In the genomic region with DNA sequence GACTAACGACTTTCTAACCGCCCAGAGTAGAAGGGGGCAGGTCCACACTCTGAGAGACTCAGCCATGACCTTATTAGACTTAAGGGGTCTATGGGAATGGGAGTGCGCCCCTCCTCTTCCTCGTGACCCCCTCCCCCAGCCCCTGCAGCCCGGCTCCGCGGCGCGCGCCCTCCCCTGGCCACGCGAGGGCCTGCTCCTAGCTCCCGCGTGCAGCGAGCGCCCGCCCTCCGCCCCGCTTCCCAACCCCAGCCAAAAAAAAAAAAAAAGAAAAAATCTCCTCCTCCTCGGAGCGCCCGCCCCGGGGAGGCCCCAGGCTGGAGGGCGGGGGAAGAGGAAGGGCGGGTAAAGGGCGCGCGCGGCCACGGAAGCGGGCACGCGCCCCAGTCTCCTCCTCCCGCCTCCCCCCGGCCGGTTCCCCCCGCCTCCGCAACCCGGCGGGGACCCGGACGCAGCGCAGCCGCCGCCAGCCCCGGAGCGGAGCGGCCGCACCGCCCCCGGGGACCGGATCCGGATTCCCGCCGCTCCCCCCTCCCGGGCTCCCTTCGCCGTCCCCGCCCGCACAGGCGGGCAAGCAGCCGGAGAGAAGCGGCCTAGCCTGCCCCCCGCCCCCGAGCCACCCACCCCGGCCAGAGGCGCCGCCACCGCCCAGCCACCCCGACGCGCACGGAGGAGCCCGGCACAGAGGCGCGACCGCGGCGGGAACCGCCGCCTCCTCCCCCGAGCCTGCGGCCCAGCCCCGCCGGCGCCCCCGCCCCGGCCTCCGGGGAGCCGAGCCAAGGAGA, we compare ENCODE assay signal across 8 cellular contexts. TPM values are rescaled to one million over a fixed set of nuclear protein-coding genes. Genes with fewer than 3 reads are reported as not detected.
A peak's percentile ranks its signal among the peaks of the same experiment; 100 is the strongest.
DNase-seq lines count a peak whose midpoint lies in the region; ATAC-seq and TF ChIP-seq lines count a peak whose summit lies in the region.

No MANE protein-coding gene starts in this region.

- intact Hi-C loops in transverse colon (cut with DNase I; ENCODE audit: low total_unique reads), result loop anchor here (2.0 kb wide), 1 partner anchor 106 kb away; a partner anchor contains a TSS

- peak; percentile 96 for DNase-seq in ELR (ENCODE audit: low read depth)
- DNase-seq in HEK293T (ENCODE audit: extremely low spot score), result peak; percentile 86
- DNase-seq in NCI-H1092 treated with DMSO at 0.1 percent for 48 hours (lab: John Stamatoyannopoulos, UW), result peak; percentile 92
- DNase-seq in SKM-1 treated with dmso at 0.1 percent for 144 hours (lab: John Stamatoyannopoulos, UW; ENCODE audit: unreplicated experiment), result peak; percentile 93
- peak; percentile 94 for DNase-seq in activated naive CD8-positive, alpha-beta T cell treated with anti-CD3 and anti-CD28 coated beads, Interleukin-2, amount 10 ng/mL, durations not matched to agents 7 days and 5 days
- DNase-seq in cardiac muscle cell (ENCODE audit: low read depth in 1 of 2, low spot score in 1 of 2), result peak; percentile 92 to 93
- DNase-seq in transverse colon, result peak; percentile 92

- peak overlapping the region; percentile 85 for H3K4me2 ChIP-seq in parathyroid adenoma (ENCODE audit: low read length)

- 0% methylated on average over 23 of the region's 90 CpGs; no CpG with 5 or more reads in 1 of the 2 donors for WGBS in transverse colon (ENCODE audit: low coverage in 1 of 2), 2 donors

- no peaks in the 10 kb centered on the region for H3K27me3 ChIP-seq in cardiac muscle cell
- H3K27me3 ChIP-seq in parathyroid adenoma (ENCODE audit: control insufficient read depth, insufficient read depth, low read length), result no peaks in the 10 kb centered on the region
- H3K27me3 ChIP-seq in transverse colon, result no peaks in the 10 kb centered on the region

- no peak overlapping the region for H2AFZ ChIP-seq in parathyroid adenoma

- H3K9me3 ChIP-seq in cardiac muscle cell (ENCODE audit: low read depth), result no peaks in the 10 kb centered on the region
- H3K9me3 ChIP-seq in parathyroid adenoma (ENCODE audit: control insufficient read depth, low read length), result no peaks in the 10 kb centered on the region
- no peaks in the 10 kb centered on the region for H3K9me3 ChIP-seq in transverse colon

- ATAC-seq in activated naive CD8-positive, alpha-beta T cell treated with anti-CD3 and anti-CD28 coated beads, Interleukin-2, amount 10 ng/mL, durations not matched to agents 7 days and 5 days (ENCODE audit: low read depth), result peak; percentile 46

- TF ChIP-seq CTCF in cardiac muscle cell (IDR thresholded peaks at IDR 0.05; ENCODE audit: low read depth, low read length) (peak; percentile 59), parathyroid adenoma (IDR thresholded peaks at IDR 0.05) (peak; percentile 67), transverse colon (IDR thresholded peaks at IDR 0.05) (peak; percentile 43 to 70 (median 62))

- peak overlapping the region; percentile 94 for H3K27ac Mint-ChIP-seq in activated naive CD8-positive, alpha-beta T cell treated with anti-CD3 and anti-CD28 coated beads, Interleukin-2, amount 10 ng/mL, durations not matched to agents 7 days and 5 days

- H3K4me1 ChIP-seq in cardiac muscle cell (ENCODE audit: low read depth), result peaks cover 16% of the 10 kb centered on the region
- peaks cover 21% of the 10 kb centered on the region for H3K4me1 ChIP-seq in parathyroid adenoma
- H3K4me1 ChIP-seq in transverse colon, result peaks cover 27 to 37% (median 31%) of the 10 kb centered on the region in 4 donors

- H3K4me3 ChIP-seq in cardiac muscle cell, result peak overlapping the region; percentile 100
- peak overlapping the region; percentile 65 for H3K4me3 ChIP-seq in parathyroid adenoma (ENCODE audit: low read depth, low read length)
- H3K4me3 ChIP-seq in transverse colon, result peak overlapping the region; percentile 84 to 98 (median 98)

- peak overlapping the region; percentile 99 for H3K4me3 Mint-ChIP-seq in activated naive CD8-positive, alpha-beta T cell treated with anti-CD3 and anti-CD28 coated beads, Interleukin-2, amount 10 ng/mL, durations not matched to agents 7 days and 5 days

- no peak overlapping the region for H3K9ac ChIP-seq in parathyroid adenoma

- peaks cover 37% of the 10 kb centered on the region for H3K36me3 Mint-ChIP-seq in activated naive CD8-positive, alpha-beta T cell treated with anti-CD3 and anti-CD28 coated beads, Interleukin-2, amount 10 ng/mL, durations not matched to agents 7 days and 5 days

- H3K27ac ChIP-seq in cardiac muscle cell (peak overlapping the region; percentile 98), parathyroid adenoma (peak overlapping the region; percentile 58), transverse colon (peak overlapping the region; percentile 99 to 100 (median 100))

- no peaks in the 10 kb centered on the region for H3K9me3 Mint-ChIP-seq in activated naive CD8-positive, alpha-beta T cell treated with anti-CD3 and anti-CD28 coated beads, Interleukin-2, amount 10 ng/mL, durations not matched to agents 7 days and 5 days

- H3K36me3 ChIP-seq in cardiac muscle cell (peaks cover 30% of the 10 kb centered on the region), parathyroid adenoma (ENCODE audit: control insufficient read depth, insufficient read depth, low read length) (no peaks in the 10 kb centered on the region), transverse colon (peaks cover 0 to 19% (median 7%) of the 10 kb centered on the region in 4 donors)

- TF ChIP-seq EP300 in transverse colon (IDR thresholded peaks at IDR 0.05; ENCODE audit: low read depth), result no peak

- CTCF ChIA-PET in HEK293T (lab: Yijun Ruan, JAX), result interaction anchor here (0.5 to 1.4 kb wide), 2 partner anchors 14 to 108 kb away, joined by 3 to 5 read pairs; no protein-coding TSS in a partner anchor

- H3K27me3 Mint-ChIP-seq in activated naive CD8-positive, alpha-beta T cell treated with anti-CD3 and anti-CD28 coated beads, Interleukin-2, amount 10 ng/mL, durations not matched to agents 7 days and 5 days, result no peaks in the 10 kb centered on the region

- peaks cover 26% of the 10 kb centered on the region for H3K79me2 ChIP-seq in parathyroid adenoma

- in situ Hi-C loops in transverse colon (cut with MboI; ENCODE audit: low pct_ligation_motif_present in 1 of 4, low pct_unique_long_range_greater_than_20kb in 1 of 4, low sequenced_read_pairs in 3 of 4), result loop anchor here in 2 of 4 donors (5.0 to 10.0 kb wide), 2 partner anchors 106 to 114 kb away; a partner anchor contains a TSS

- TF ChIP-seq POLR2A in transverse colon (IDR thresholded peaks at IDR 0.05), result no peak

- H3K4me1 Mint-ChIP-seq in activated naive CD8-positive, alpha-beta T cell treated with anti-CD3 and anti-CD28 coated beads, Interleukin-2, amount 10 ng/mL, durations not matched to agents 7 days and 5 days, result peaks cover 45% of the 10 kb centered on the region

- POLR2A ChIA-PET in HEK293T (lab: Yijun Ruan, JAX), result interaction anchor here (0.5 to 5.1 kb wide), 10 partner anchors 8 to 145 kb away, joined by 3 to 27 read pairs (median 4); a partner anchor contains a TSS
- POLR2A ChIA-PET in activated naive CD8-positive, alpha-beta T cell treated with anti-CD3 and anti-CD28 coated beads, Interleukin-2, amount 10 ng/mL, durations not matched to agents 7 days and 5 days (lab: Charles Lee), result interaction anchor here (0.6 to 6.4 kb wide), 16 partner anchors 9 to 1272 kb away, joined by 3 to 82 read pairs (median 5); a partner anchor contains a TSS

TF ChIP-seq in HEK293T, 16 proteins besides CTCF, POLR2A, EP300 and RAD21:
- peak; percentile 94 for TF ChIP-seq ZNF384 (IDR thresholded peaks at IDR 0.05)
- TF ChIP-seq CTBP1 (IDR thresholded peaks at IDR 0.05; ENCODE audit: borderline replicate concordance), result no peak
TF ChIP-seq in HEK293T: peak in this region for 1.

RNA-seq across cellular contexts. Expression of a gene that starts 0.9 kb away (rescaled TPM):
- total RNA-seq in activated naive CD8-positive, alpha-beta T cell treated with anti-CD3 and anti-CD28 coated beads, Interleukin-2, amount 10 ng/mL, durations not matched to agents 7 days and 5 days, result 100 to 1,000 TPM; 183 to 200 TPM
- total RNA-seq in cardiac muscle cell (70.6 and 75.0 TPM in 2 replicates), transverse colon (10 to 100 TPM; 49.4 to 61.6 (median 60.4) TPM)
- polyA plus RNA-seq in cardiac muscle cell, result 51.1 and 52.1 TPM in 2 replicates

RNA-seq across cellular contexts. Expression of a gene that starts 18.9 kb away (rescaled TPM):
- 100 to 1,000 TPM; 116 TPM for total RNA-seq in activated naive CD8-positive, alpha-beta T cell treated with anti-CD3 and anti-CD28 coated beads, Interleukin-2, amount 10 ng/mL, durations not matched to agents 7 days and 5 days
- total RNA-seq in cardiac muscle cell (79.0 and 91.0 TPM in 2 replicates), transverse colon (10 to 100 TPM; 44.1 to 77.4 (median 52.3) TPM)
- polyA plus RNA-seq in cardiac muscle cell, result 24.7 and 31.4 TPM in 2 replicates

RNA-seq across cellular contexts. Expression of a gene that starts 31.8 kb away (rescaled TPM):
- 10 to 100 TPM; 38.3 to 42.5 TPM for total RNA-seq in activated naive CD8-positive, alpha-beta T cell treated with anti-CD3 and anti-CD28 coated beads, Interleukin-2, amount 10 ng/mL, durations not matched to agents 7 days and 5 days
- total RNA-seq in cardiac muscle cell, result 31.3 and 43.9 TPM in 2 replicates
- 40.5 and 50.7 TPM in 2 replicates for polyA plus RNA-seq in cardiac muscle cell
- 10 to 100 TPM; 53.4 to 70.5 (median 60.6) TPM for total RNA-seq in transverse colon

RNA-seq across cellular contexts. Expression of a gene that starts 48.0 kb away (rescaled TPM):
- total RNA-seq in activated naive CD8-positive, alpha-beta T cell treated with anti-CD3 and anti-CD28 coated beads, Interleukin-2, amount 10 ng/mL, durations not matched to agents 7 days and 5 days, result under 1 TPM; 0.19 to 0.51 TPM
- 3.1 and 6.4 TPM in 2 replicates for total RNA-seq in cardiac muscle cell
- 5.5 and 6.4 TPM in 2 replicates for polyA plus RNA-seq in cardiac muscle cell
- total RNA-seq in transverse colon, result 1 to 10 TPM in 2 of 4 donors, not detected in 2; 1.2 to 2.6 TPM

RNA-seq across cellular contexts. Expression of a gene that starts 49.4 kb away (rescaled TPM):
- not detected for total RNA-seq in activated naive CD8-positive, alpha-beta T cell treated with anti-CD3 and anti-CD28 coated beads, Interleukin-2, amount 10 ng/mL, durations not matched to agents 7 days and 5 days
- total RNA-seq in cardiac muscle cell (not detected in 2 replicates), transverse colon (not detected)
- polyA plus RNA-seq in cardiac muscle cell, result not detected in 2 replicates

Comparison
In these comparisons a context has a peak if more than half of its experiments do, and no peak if none do; other contexts are left out.
1. Peak in every context shown above with its lines: DNase-seq, ATAC-seq, H3K4me3 ChIP-seq and H3K27ac ChIP-seq.